In genomic region chr1:154812911-154813816, GRCh38 we compare ENCODE assay signal across 10 cellular contexts. TPM values are rescaled to one million over a fixed set of nuclear protein-coding genes. Genes with fewer than 3 reads are reported as not detected.
DNase-seq lines count a peak whose midpoint lies in the region; TF ChIP-seq lines count a peak whose summit lies in the region.
"Had no signal": no experiment of that assay in that cellular context is flagged by ENCODE, and none has a peak within 500 bp of the region (broad histone marks: within the 10 kb centered on the region; RNA-seq: fewer than 3 reads in every experiment).

No MANE protein-coding gene starts in this region.

- H3K4me2 ChIP-seq in H9 (ENCODE audit: insufficient read depth, insufficient read length, low read length) = no peak overlapping the region
- H3K4me2 ChIP-seq: KMS-11 had no signal

- no peak overlapping the region for H3K23ac ChIP-seq in H9 (ENCODE audit: insufficient read length, low read depth, low read length)

- no peak overlapping the region for H3K9ac ChIP-seq in H9 (ENCODE audit: extremely low read depth, insufficient read length, low read length)
- H3K9ac ChIP-seq: KMS-11 had no signal

- no peak overlapping the region for H4K91ac ChIP-seq in H9 (ENCODE audit: insufficient read length, low read depth, low read length)

- no peaks in the 10 kb centered on the region for H3K4me1 ChIP-seq in H9 (ENCODE audit: insufficient read depth, low read length)
- H3K4me1 ChIP-seq in ovary (ENCODE audit: insufficient read depth) = no peaks in the 10 kb centered on the region

- no peak overlapping the region for H3K56ac ChIP-seq in H9 (ENCODE audit: insufficient read length, low read depth, low read length)

- H3K27me3 Mint-ChIP-seq in H9 (ENCODE audit: low read depth) = peaks cover 2% of the 10 kb centered on the region; the same call in 1 of the 2 replicates

- H3K4me3 ChIP-seq in fibroblast of villous mesenchyme (ENCODE audit: low read depth, low read length) (no peak overlapping the region), ovary (no peak overlapping the region), MG63 (no peak overlapping the region)

- no peaks in the 10 kb centered on the region for H3K23me2 ChIP-seq in H9 (ENCODE audit: insufficient read length, low read depth, low read length, poor library complexity, severe bottlenecking)

- peak; percentile 66 for DNase-seq in H9
- DNase-seq in NCI-H69 (lab: John Stamatoyannopoulos, UW) = peak; percentile 94
- DNase-seq in fibroblast of villous mesenchyme (ENCODE audit: low read depth) = peak; percentile 42
- DNase-seq in ovary = peak; percentile 37 to 76 (median 59)
- no peak for DNase-seq in cerebellum (ENCODE audit: low spot score)
- no peak for DNase-seq in GM03348 (ENCODE audit: low spot score)
- no peak for DNase-seq in stimulated activated CD4-positive, alpha-beta T cell treated with anti-CD3 and anti-CD28 coated beads, Interleukin-4, amount 100 ng/mL, for 24 hours
- DNase-seq in MG63 = no peak

- no peak for TF ChIP-seq EP300 in ovary (IDR thresholded peaks at IDR 0.05)

- no peak overlapping the region for H2BK20ac ChIP-seq in H9 (ENCODE audit: low read depth, low read length, poor library complexity, severe bottlenecking)

- H3K36me3 Mint-ChIP-seq in H9 (ENCODE audit: insufficient read depth in 1 of 3, low read depth in 3 of 3) = no peaks in the 10 kb centered on the region; a peak in 1 of 7 replicates

- H3K9me3 ChIP-seq in H9 (ENCODE audit: control insufficient read depth, low read depth, low read length) (no peaks in the 10 kb centered on the region), ovary (no peaks in the 10 kb centered on the region), MG63 (no peaks in the 10 kb centered on the region)

- H3K4ac ChIP-seq in H9 (ENCODE audit: low read depth, low read length) = no peak overlapping the region; the same call in 1 of the 2 replicates

- no peak overlapping the region for H4K5ac ChIP-seq in H9 (ENCODE audit: insufficient read length, low read depth, low read length)

- H3T11ph ChIP-seq in H9 (ENCODE audit: low read length) = no peak overlapping the region

- no CpG with 5 or more reads among the region's 21 CpGs for WGBS in H9 (ENCODE audit: extremely low coverage, insufficient read length, low lambda C conversion rate)
- WGBS in ovary, 3 donors = 13 to 24% (median 15%) methylated on average over 20 to 21 of the region's 21 CpGs

- intact Hi-C loops in ovary (cut with DNase I) = no loop called here

- no peak overlapping the region for H3K4me3 Mint-ChIP-seq in H9

- H3K27ac ChIP-seq in H9 (ENCODE audit: insufficient read length, low read depth, low read length) (no peak overlapping the region), ovary (no peak overlapping the region)
- H3K27ac ChIP-seq: KMS-11 had no signal

- H2AFZ ChIP-seq in H9 (ENCODE audit: low read length) = no peak overlapping the region

- H3K79me1 ChIP-seq in H9 (ENCODE audit: insufficient read depth, low read depth, low read length, poor library complexity, severe bottlenecking) = no peaks in the 10 kb centered on the region

- H3K27me3 ChIP-seq in H9 (ENCODE audit: insufficient read depth, low read length) = no peaks in the 10 kb centered on the region
- no peaks in the 10 kb centered on the region for H3K27me3 ChIP-seq in ovary
- no peaks in the 10 kb centered on the region; the same call in 1 of the 2 replicates for H3K27me3 ChIP-seq in MG63
- H3K27me3 ChIP-seq: dorsolateral prefrontal cortex had no signal

- no peak overlapping the region for H2BK12ac ChIP-seq in H9 (ENCODE audit: insufficient read length, low read depth, low read length)

- no peaks in the 10 kb centered on the region for H3K36me3 ChIP-seq in ovary
- H3K36me3 ChIP-seq in MG63 = no peaks in the 10 kb centered on the region

- TF ChIP-seq CTCF in H9 (conservative IDR thresholded peaks at IDR 0.05) (no peak), fibroblast of villous mesenchyme (IDR thresholded peaks at IDR 0.05; ENCODE audit: insufficient read depth, low read depth, low read length) (no peak), ovary (IDR thresholded peaks at IDR 0.05) (no peak)

- no peak overlapping the region for H3K14ac ChIP-seq in H9 (ENCODE audit: insufficient read depth, low read length)

- H2AK5ac ChIP-seq in H9 (ENCODE audit: insufficient read length, low read length) = no peak overlapping the region

- H3K27ac Mint-ChIP-seq in H9 = peak overlapping the region in 2 of 3 experiments; percentile 48 to 63; a peak in 3 of 7 replicates

- no peak overlapping the region for H4K8ac ChIP-seq in H9 (replicated peaks; ENCODE audit: insufficient read length, low read depth, low read length)

- H2BK120ac ChIP-seq in H9 (ENCODE audit: low read depth, low read length, poor library complexity, severe bottlenecking) = no peak overlapping the region

- H2BK15ac ChIP-seq in H9 (ENCODE audit: low read depth, low read length) = no peak overlapping the region

- no peaks in the 10 kb centered on the region for H3K79me2 ChIP-seq in H9 (ENCODE audit: insufficient read depth, low read length)

- no peak overlapping the region for H3K18ac ChIP-seq in H9 (ENCODE audit: insufficient read length, low read depth, low read length)

- H2BK5ac ChIP-seq in H9 (ENCODE audit: insufficient read length, low read length) = no peak overlapping the region

- no peak for TF ChIP-seq POLR2A in ovary (IDR thresholded peaks at IDR 0.05)

- no peaks in the 10 kb centered on the region for H3K9me3 Mint-ChIP-seq in H9

- H3K4me1 Mint-ChIP-seq in H9 = peaks cover 36 to 41% of the 10 kb centered on the region in 2 experiments

- H4K20me1 ChIP-seq in H9 (ENCODE audit: control insufficient read depth, insufficient read depth, insufficient read length) = no peaks in the 10 kb centered on the region

RNA-seq across cellular contexts. Expression of gene KCNN3, which starts 56.9 kb away (rescaled TPM):
- total RNA-seq in H9 (2021) = 0.83 TPM in 2 replicates
- total RNA-seq in fibroblast of villous mesenchyme = not detected in 2 replicates
- total RNA-seq in ovary = 1 to 10 TPM in 5 of 7 donors, under 1 TPM in 2; 0.71 to 6.0 (median 1.7) TPM
- 1 to 10 TPM in 1 of 2 donors, under 1 TPM in 1; 0.91 to 6.1 TPM for polyA plus RNA-seq in ovary
- 4.2 TPM for total RNA-seq in cerebellum
- total RNA-seq in MG63 (2014; rRNA removed; shearing (Covaris generic); ENCODE audit: low replicate concordance) = 1.6 TPM in 1 of 2 replicates, not detected in the other

Comparison
In these comparisons a context has a peak if more than half of its experiments do, and no peak if none do; other contexts are left out.
1. DNase-seq: peak in H9 (single experiment), NCI-H69 (single experiment), fibroblast of villous mesenchyme (single experiment) and ovary (5 of 5); none in cerebellum (single experiment), GM03348 (single experiment), stimulated activated CD4-positive, alpha-beta T cell treated with anti-CD3 and anti-CD28 coated beads, Interleukin-4, amount 100 ng/mL, for 24 hours (single experiment) and MG63 (single experiment).